In the genomic region with DNA sequence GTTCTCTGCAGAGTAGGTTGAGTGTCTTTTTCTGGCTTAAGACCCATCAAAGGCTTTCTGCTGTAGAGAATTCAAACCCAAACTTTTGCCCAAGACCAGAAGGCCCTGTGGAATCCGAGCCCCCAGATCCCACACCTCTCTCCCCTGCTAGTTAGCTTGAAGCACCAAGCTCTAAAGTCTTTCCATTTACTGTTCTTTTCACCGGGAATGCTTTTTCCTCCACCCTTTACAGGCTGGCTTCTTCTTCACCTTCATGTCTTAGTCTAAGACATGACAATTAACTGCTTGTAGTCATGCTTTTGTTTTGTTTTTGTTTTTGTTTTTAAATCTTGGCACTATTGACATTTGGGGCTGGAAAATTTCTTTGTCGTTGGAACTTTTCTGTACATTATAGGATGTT, we compare ENCODE assay signal across 1 cellular context.
TF ChIP-seq lines count a peak whose summit lies in the region.

No MANE protein-coding gene starts in this region.

TF ChIP-seq in WTC11, 78 proteins besides CTCF, POLR2A, EP300 and RAD21 (continued from another document):
- TF ChIP-seq ZNF423 (CRISPR knock-in tag; IDR thresholded peaks at IDR 0.05) (no peak), E2F5 (CRISPR knock-in tag; IDR thresholded peaks at IDR 0.05) (no peak), EMX1 (CRISPR knock-in tag; IDR thresholded peaks at IDR 0.05) (no peak), ZBTB43 (CRISPR knock-in tag; IDR thresholded peaks at IDR 0.05) (no peak)
TF ChIP-seq in WTC11: peak in this region for 0.
